24 cellular contexts compared by ENCODE assay signal in genomic region chr18:62543021-62543420, GRCh38.
"Had no signal": no experiment of that assay in that cellular context is flagged by ENCODE, and none has a peak within 500 bp of the region (broad histone marks: within the 10 kb centered on the region; RNA-seq: fewer than 3 reads in every experiment).

No MANE protein-coding gene starts in this region.

- H3K27ac ChIP-seq: cardiac muscle cell, SK-N-MC had no signal

- DNase-seq: activated B cell treated with CpG ODN at 0.5 μM for 24 hours; activated CD4-positive, alpha-beta T cell treated with anti-CD3 and anti-CD28 coated beads for 1 hour; activated CD4-positive, alpha-beta T cell treated with anti-CD3 and anti-CD28 coated beads, Interleukin-2, amount 50 U/mL, for 1 hour; activated CD8-positive, alpha-beta memory T cell treated with anti-CD3 and anti-CD28 coated beads, Interleukin-2, amount 50 U/mL, for 48 hours; activated CD8-positive, alpha-beta T cell treated with anti-CD3 and anti-CD28 coated beads, Interleukin-2, amount 10 ng/mL, durations not matched to agents 7 days and 5 days; activated effector memory CD4-positive, alpha-beta T cell treated with Interleukin-2 at 50 U/mL for 16 hours; activated naive CD4-positive, alpha-beta T cell; activated T-cell treated with anti-CD3 and anti-CD28 coated beads, Interleukin-2, amount 50 U/mL, for 1 hour; amygdala; Kasumi-1; KBM-7; NCI-H1048; NCI-H146; NCI-H187 treated with DMSO at 0.1 percent for 48 hours; NCI-H2081 treated with DMSO at 0.1 percent for 48 hours; NCI-H446; NCI-H524; T-cell; T-helper 2 cell; T1000 had no signal

- ATAC-seq: activated CD8-positive, alpha-beta T cell treated with anti-CD3 and anti-CD28 coated beads, Interleukin-2, amount 10 ng/mL, durations not matched to agents 7 days and 5 days; T-cell had no signal

- H3K4me3 Mint-ChIP-seq: activated B cell treated with CpG ODN at 0.5 μM for 24 hours; activated CD8-positive, alpha-beta T cell treated with anti-CD3 and anti-CD28 coated beads, Interleukin-2, amount 10 ng/mL, durations not matched to agents 7 days and 5 days; activated naive CD4-positive, alpha-beta T cell treated with anti-CD3 and anti-CD28 coated beads, Interleukin-2, amount 50 U/mL, for 24 hours; brain; T-cell had no signal

- H3K27ac Mint-ChIP-seq: activated B cell treated with CpG ODN at 0.5 μM for 24 hours; activated CD8-positive, alpha-beta T cell treated with anti-CD3 and anti-CD28 coated beads, Interleukin-2, amount 10 ng/mL, durations not matched to agents 7 days and 5 days; activated naive CD4-positive, alpha-beta T cell treated with anti-CD3 and anti-CD28 coated beads, Interleukin-2, amount 50 U/mL, for 24 hours; brain; T-cell had no signal

- H3K4me3 ChIP-seq: cardiac muscle cell, SK-N-MC had no signal

- H3K27me3 ChIP-seq: cardiac muscle cell had no signal

- H3K9me3 Mint-ChIP-seq: activated B cell treated with CpG ODN at 0.5 μM for 24 hours; activated naive CD4-positive, alpha-beta T cell treated with anti-CD3 and anti-CD28 coated beads, Interleukin-2, amount 50 U/mL, for 24 hours; brain; T-cell had no signal

- H3K27me3 Mint-ChIP-seq: activated B cell treated with CpG ODN at 0.5 μM for 24 hours; activated naive CD4-positive, alpha-beta T cell treated with anti-CD3 and anti-CD28 coated beads, Interleukin-2, amount 50 U/mL, for 24 hours; brain; T-cell had no signal
